In the genomic region with DNA sequence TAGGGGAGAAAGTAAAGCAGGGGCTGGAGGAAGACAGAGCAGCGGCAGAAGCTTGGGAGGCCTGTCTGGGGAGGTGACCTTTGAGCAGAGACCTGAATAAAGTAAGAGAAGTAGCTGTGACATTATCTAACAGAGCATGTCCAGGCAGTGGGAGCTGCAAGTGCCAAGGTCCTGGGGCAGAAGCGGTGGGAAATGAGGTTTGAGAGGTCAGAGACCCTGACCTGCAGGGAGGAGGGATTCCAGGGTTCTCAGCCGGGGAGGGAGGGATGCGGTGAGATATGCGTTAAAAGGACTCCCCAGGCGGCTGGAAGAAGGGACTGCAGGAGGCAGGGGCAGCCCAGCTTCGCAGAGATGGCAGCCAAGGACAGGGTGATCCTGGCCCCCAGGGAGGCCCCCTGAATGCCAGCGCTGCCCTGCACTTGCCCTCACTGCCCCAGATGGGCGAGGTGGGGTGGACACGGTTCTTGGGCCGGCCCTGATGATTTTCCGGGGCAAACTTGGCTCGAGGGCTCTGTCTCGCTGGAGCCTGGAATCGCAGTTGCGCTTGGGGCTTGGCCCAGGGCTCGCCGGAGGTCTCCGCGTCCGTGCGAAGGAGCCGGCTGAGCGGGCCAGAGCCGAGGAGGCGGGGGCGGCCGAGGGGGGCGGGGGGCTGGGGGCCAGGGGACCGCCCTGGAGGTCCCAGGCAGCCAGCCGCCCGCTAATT, we compare ENCODE assay signal across 11 cellular contexts. TPM values are rescaled to one million over a fixed set of nuclear protein-coding genes. Genes with fewer than 3 reads are reported as not detected.
DNase-seq lines count a peak whose midpoint lies in the region; ATAC-seq, FAIRE-seq and TF ChIP-seq lines count a peak whose summit lies in the region.
"Had no signal": no experiment of that assay in that cellular context is flagged by ENCODE, and none has a peak within 500 bp of the region (broad histone marks: within the 10 kb centered on the region; RNA-seq: fewer than 3 reads in every experiment).

No MANE protein-coding gene starts in this region.

- H2BK120ac ChIP-seq in mesenchymal stem cell (ENCODE audit: low read depth, low read length) = no peak overlapping the region

- H3K9me1 ChIP-seq in K562 (ENCODE audit: control insufficient read depth, insufficient read depth, low read length) = no peaks in the 10 kb centered on the region

- peak; percentile 72 for FAIRE-seq in K562 (lab: Jason Lieb, UNC)

- H3K36me3 ChIP-seq in Karpas-422 (ENCODE audit: insufficient read depth, low read length) (no peaks in the 10 kb centered on the region), K562 (ENCODE audit: control insufficient read depth, insufficient read depth, low read length) (no peaks in the 10 kb centered on the region), mesenchymal stem cell (ENCODE audit: control insufficient read depth in 1 of 2, insufficient read depth in 2 of 2, low read depth in 1 of 2, low read length in 2 of 2) (no peaks in the 10 kb centered on the region)

- POLR2A ChIA-PET in K562 (lab: Yijun Ruan, JAX) = interaction anchor here (0.7 to 1.5 kb wide), 2 partner anchors 11 to 158 kb away, joined by 3 to 4 read pairs; no protein-coding TSS in a partner anchor

- intact Hi-C loops in K562 (cut with micrococcal nuclease) = no loop called here

- peak; percentile 93 for ATAC-seq in K562
- ATAC-seq in GM18520 (IDR thresholded peaks at IDR 0.05; ENCODE audit: unreplicated experiment) = no peak

- no peak overlapping the region for H3K4me3 ChIP-seq in Karpas-422 (ENCODE audit: low read length)
- no peak overlapping the region for H3K4me3 ChIP-seq in K562
- H3K4me3 ChIP-seq in mesenchymal stem cell (ENCODE audit: insufficient read depth in 1 of 2, low read depth in 1 of 2, low read length in 2 of 2) = peak overlapping the region in 1 of 2 experiments; percentile 33

- H2AFZ ChIP-seq in Karpas-422 (ENCODE audit: low read length) (no peak overlapping the region), K562 (ENCODE audit: low read depth, low read length) (no peak overlapping the region), mesenchymal stem cell (ENCODE audit: low read depth, low read length) (no peak overlapping the region)

- H3K4me2 ChIP-seq in Karpas-422 (ENCODE audit: low read depth, low read length, poor library complexity, severe bottlenecking) (no peak overlapping the region), K562 (ENCODE audit: insufficient read depth, low read length) (no peak overlapping the region), mesenchymal stem cell (ENCODE audit: low read length, poor library complexity, severe bottlenecking) (peak overlapping the region; percentile 9)

- TF ChIP-seq EP300 in K562 (IDR thresholded peaks at IDR 0.05; ENCODE audit: low read length) = no peak

- H3K9ac ChIP-seq in Karpas-422 (ENCODE audit: low read length) (no peak overlapping the region), K562 (ENCODE audit: insufficient read depth in 1 of 2, low read depth in 2 of 2, low read length in 2 of 2) (no peak overlapping the region), mesenchymal stem cell (ENCODE audit: low read length) (no peak overlapping the region)

- H3K9me3 ChIP-seq in Karpas-422 (ENCODE audit: low read length) (no peaks in the 10 kb centered on the region), K562 (replicated peaks; ENCODE audit: control insufficient read depth, insufficient read depth, low read depth, low read length) (no peaks in the 10 kb centered on the region), mesenchymal stem cell (ENCODE audit: control insufficient read depth, low read length) (no peaks in the 10 kb centered on the region)

- H3K27ac ChIP-seq in Karpas-422 (ENCODE audit: low read length) = no peak overlapping the region
- no peak overlapping the region for H3K27ac ChIP-seq in K562 (ENCODE audit: extremely low read depth, low read depth, low read length)
- no peak overlapping the region for H3K27ac ChIP-seq in mesenchymal stem cell (ENCODE audit: low read length, poor library complexity, severe bottlenecking)

- H3K14ac ChIP-seq in mesenchymal stem cell (ENCODE audit: low read length in 2 of 2) = no peak overlapping the region

- BruUV-seq in K562 (replicated peaks; lab: Mats Ljungman, UMichigan) = no TSS peak

- no peak overlapping the region for H4K91ac ChIP-seq in mesenchymal stem cell (ENCODE audit: low read length)

- H2BK15ac ChIP-seq in mesenchymal stem cell (ENCODE audit: low read depth, poor library complexity, severe bottlenecking) = no peak overlapping the region

- no peak overlapping the region for H3K4ac ChIP-seq in mesenchymal stem cell (ENCODE audit: low read depth in 1 of 2, low read length in 2 of 2)

- no peak; a peak in 1 of 4 replicates for TF ChIP-seq RAD21 in K562 (CRISPR knock-in tag; conservative IDR thresholded peaks at IDR 0.05 in 1 of 2, IDR thresholded peaks at IDR 0.05 in 1 of 2)

- no peaks in the 10 kb centered on the region for H3K79me1 ChIP-seq in mesenchymal stem cell (replicated peaks; ENCODE audit: low read length, poor library complexity, severe bottlenecking)

- no peak overlapping the region for H2BK12ac ChIP-seq in mesenchymal stem cell (ENCODE audit: low read length in 2 of 2)

- no peak overlapping the region for H4K8ac ChIP-seq in mesenchymal stem cell (ENCODE audit: low read length)

- H2AK5ac ChIP-seq in mesenchymal stem cell (ENCODE audit: low read length, severe bottlenecking) = no peak overlapping the region

- no peaks in the 10 kb centered on the region for H3K9me2 ChIP-seq in Karpas-422 (replicated peaks; ENCODE audit: insufficient read depth, low read length)

- H3K79me2 ChIP-seq in Karpas-422 (ENCODE audit: low read length) = no peaks in the 10 kb centered on the region
- no peaks in the 10 kb centered on the region for H3K79me2 ChIP-seq in K562 (ENCODE audit: control insufficient read depth, insufficient read depth, low read length)

- TF ChIP-seq CTCF in K562 (IDR thresholded peaks at IDR 0.05 in 2 of 3, conservative IDR thresholded peaks at IDR 0.05 in 1 of 3; ENCODE audit: insufficient read depth in 2 of 3, low read depth in 1 of 3, low read length in 3 of 3) = peak; percentile 48 to 59 (median 49); a peak in 5 of 6 replicates

- H3K4me1 ChIP-seq in Karpas-422 (ENCODE audit: low read length) = no peaks in the 10 kb centered on the region
- H3K4me1 ChIP-seq in K562 (replicated peaks in 1 of 2; ENCODE audit: control insufficient read depth in 2 of 2, insufficient read depth in 2 of 2, low read length in 2 of 2) = peaks cover 0 to 53% of the 10 kb centered on the region in 2 experiments; a peak in 2 of 5 replicates
- H3K4me1 ChIP-seq in mesenchymal stem cell (ENCODE audit: control insufficient read depth, insufficient read depth, low read depth, low read length) = peaks cover 26% of the 10 kb centered on the region

- DNase-seq in COLO668 (lab: John Stamatoyannopoulos, UW; ENCODE audit: unreplicated experiment) (peak; percentile 15), Karpas-422 (peak; percentile 61), K562 (ENCODE audit: extremely low read depth in 1 of 4, low spot score in 3 of 4) (peak; percentile 49 to 67 (median 58)), mesenchymal stem cell (peak; percentile 64), GF-D8 (lab: John Stamatoyannopoulos, UW) (no peak), AML-193 (lab: John Stamatoyannopoulos, UW) (no peak), T-helper 9 cell (no peak)
- DNase-seq: midbrain, NCI-H2029 had no signal

- H3K18ac ChIP-seq in mesenchymal stem cell (ENCODE audit: low read depth in 1 of 2, low read length in 2 of 2) = peak overlapping the region in 1 of 2 experiments; percentile 37

- in situ Hi-C loops in K562 (cut with MboI) = no loop called here

- H4K20me1 ChIP-seq in Karpas-422 (ENCODE audit: insufficient read depth, low read depth, low read length) (no peaks in the 10 kb centered on the region), K562 (replicated peaks; ENCODE audit: control insufficient read depth, insufficient read depth, low read length) (peaks cover 11% of the 10 kb centered on the region)

- WGBS in K562 (ENCODE audit: insufficient coverage, low coverage, missing lambda C conversion rate) = 12% methylated on average over 13 of the region's 32 CpGs
- WGBS in mesenchymal stem cell = 5% methylated on average over 25 of the region's 32 CpGs

- no peak for TF ChIP-seq POLR2A in K562 (conservative IDR thresholded peaks at IDR 0.05)

- CTCF ChIA-PET in K562 (lab: Yijun Ruan, JAX; ENCODE audit: low intra/inter-chr PET ratio) = no interaction called here

- H2BK5ac ChIP-seq in mesenchymal stem cell (ENCODE audit: low read depth, low read length, poor library complexity, severe bottlenecking) = no peak overlapping the region

- H3K27me3 ChIP-seq in Karpas-422 (ENCODE audit: low read length) (no peaks in the 10 kb centered on the region), K562 (ENCODE audit: control insufficient read depth in 2 of 2, insufficient read depth in 2 of 2, low read length in 2 of 2) (peaks cover 19 to 36% of the 10 kb centered on the region in 2 experiments), mesenchymal stem cell (ENCODE audit: control insufficient read depth in 1 of 2, insufficient read depth in 1 of 2, low read length in 2 of 2) (peaks cover 31 to 65% of the 10 kb centered on the region in 2 experiments)

- peak overlapping the region in 1 of 2 experiments; percentile 47 for H3K23ac ChIP-seq in mesenchymal stem cell (ENCODE audit: low read length in 2 of 2)

RNA-seq across cellular contexts. Expression of a gene that starts 3.2 kb away (rescaled TPM):
- 3.0 TPM in 1 of 2 replicates, not detected in the other for total RNA-seq in Karpas-422 (2014; rRNA removed; shearing (Covaris generic); ENCODE audit: low replicate concordance)
- total RNA-seq in K562 (2011; cell fraction: chromatin; rRNA removed; ENCODE audit: low replicate concordance) = 2.2 TPM in 1 of 2 replicates, not detected in the other
- 0.79 and 2.8 TPM in 2 replicates for total RNA-seq in K562 (2011; cell fraction: nucleolus; rRNA removed)
- total RNA-seq in K562 (2011; cell fraction: nucleoplasm; rRNA removed) = 1.1 and 1.8 TPM in 2 replicates
- 2.9 and 5.2 TPM in 2 replicates for total RNA-seq in K562 (2014; rRNA removed)
- 0.98 and 1.1 TPM in 2 replicates for total RNA-seq in K562 (2014; rRNA removed; fragmentation: Illumina TruSeq; extraction: Trizol)
- total RNA-seq in K562 (2015; rRNA removed; fragmentation: Illumina TruSeq; extraction: Trizol) = 1.5 and 1.6 TPM in 2 replicates
- 3.3 and 5.6 TPM in 2 replicates for total RNA-seq in K562 (2021)
- 0.85 and 2.3 TPM in 2 replicates for polyA plus RNA-seq in K562 (2011; rRNA removed)
- polyA plus RNA-seq in K562 (2011; cell fraction: cytosol; rRNA removed) = 1.8 and 1.9 TPM in 2 replicates
- 1.1 and 3.9 TPM in 2 replicates for polyA plus RNA-seq in K562 (2011; cell fraction: nucleus; rRNA removed)
- polyA plus RNA-seq in K562 (2012) = 3.7 and 4.7 TPM in 2 replicates
- 0.90 and 1.2 TPM in 2 replicates for polyA plus RNA-seq in K562 (2014; fragmentation: Illumina TruSeq; extraction: Trizol)
- 1 to 10 TPM; 1.7 to 1.8 TPM for polyA plus RNA-seq in K562 (2014; fragmentation: Nextera tagmentation; extraction: Ambion mirVana)
- 3.6 and 3.9 TPM in 2 replicates for polyA plus RNA-seq in K562 (2014; rRNA removed)
- polyA minus RNA-seq in K562 (2011; rRNA and poly(A)+ RNA removed) = not detected in 2 replicates
- polyA minus RNA-seq in K562 (2011; cell fraction: cytosol; rRNA and poly(A)+ RNA removed) = 4.5 TPM in 1 of 2 replicates, not detected in the other
- 0.22 TPM in 1 of 2 replicates, not detected in the other for polyA minus RNA-seq in K562 (2011; cell fraction: nucleus; rRNA and poly(A)+ RNA removed)
- 0.10 TPM for polyA plus RNA-seq in mesenchymal stem cell (2013, experiment 1 of 2)
- polyA plus RNA-seq in mesenchymal stem cell (2013, experiment 2 of 2) = 0.18 TPM
- total RNA-seq: activated T-helper 2 cell treated with anti-CD3 and anti-CD28 coated beads, Interferon-gamma antibody, Interleukin-2, Interleukin-4, amounts not matched to agents 10 μg/mL and 5 μg/mL and 100 μg/mL, durations not matched to agents 14 hours and 24 hours and 36 hours had no signal

RNA-seq across cellular contexts. Expression of a gene that starts 9.3 kb away (rescaled TPM):
- total RNA-seq in Karpas-422 (2014; rRNA removed; shearing (Covaris generic); ENCODE audit: low replicate concordance) = 0.43 and 2.5 TPM in 2 replicates
- total RNA-seq in K562 (2011; cell fraction: chromatin; rRNA removed; ENCODE audit: low replicate concordance) = 0.23 TPM in 1 of 2 replicates, not detected in the other
- 0.33 TPM in 1 of 2 replicates, not detected in the other for total RNA-seq in K562 (2011; cell fraction: nucleolus; rRNA removed)
- total RNA-seq in K562 (2011; cell fraction: nucleoplasm; rRNA removed) = 1.7 TPM in 1 of 2 replicates, not detected in the other
- total RNA-seq in K562 (2014; rRNA removed) = not detected in 2 replicates
- total RNA-seq in K562 (2014; rRNA removed; fragmentation: Illumina TruSeq; extraction: Trizol) = not detected in 2 replicates
- not detected in 2 replicates for total RNA-seq in K562 (2015; rRNA removed; fragmentation: Illumina TruSeq; extraction: Trizol)
- not detected in 2 replicates for total RNA-seq in K562 (2021)
- not detected in 2 replicates for polyA plus RNA-seq in K562 (2011; rRNA removed)
- 0.18 TPM in 1 of 2 replicates, not detected in the other for polyA plus RNA-seq in K562 (2011; cell fraction: cytosol; rRNA removed)
- polyA plus RNA-seq in K562 (2011; cell fraction: nucleus; rRNA removed) = 0.47 and 1.00 TPM in 2 replicates
- polyA plus RNA-seq in K562 (2012) = 0.10 and 0.48 TPM in 2 replicates
- polyA plus RNA-seq in K562 (2014; fragmentation: Illumina TruSeq; extraction: Trizol) = 0.25 TPM in 1 of 2 replicates, not detected in the other
- not detected for polyA plus RNA-seq in K562 (2014; fragmentation: Nextera tagmentation; extraction: Ambion mirVana)
- 0.37 TPM in 1 of 2 replicates, not detected in the other for polyA plus RNA-seq in K562 (2014; rRNA removed)
- polyA minus RNA-seq in K562 (2011; rRNA and poly(A)+ RNA removed) = not detected in 2 replicates
- not detected in 2 replicates for polyA minus RNA-seq in K562 (2011; cell fraction: cytosol; rRNA and poly(A)+ RNA removed)
- not detected in 2 replicates for polyA minus RNA-seq in K562 (2011; cell fraction: nucleus; rRNA and poly(A)+ RNA removed)
- 1.1 TPM for polyA plus RNA-seq in mesenchymal stem cell (2013, experiment 1 of 2)
- polyA plus RNA-seq in mesenchymal stem cell (2013, experiment 2 of 2) = 1.1 TPM
- total RNA-seq: activated T-helper 2 cell treated with anti-CD3 and anti-CD28 coated beads, Interferon-gamma antibody, Interleukin-2, Interleukin-4, amounts not matched to agents 10 μg/mL and 5 μg/mL and 100 μg/mL, durations not matched to agents 14 hours and 24 hours and 36 hours had no signal

RNA-seq across cellular contexts. Expression of a gene that starts 14.8 kb away (rescaled TPM):
- total RNA-seq in Karpas-422 (2014; rRNA removed; shearing (Covaris generic); ENCODE audit: low replicate concordance) = 45.7 and 76.8 TPM in 2 replicates
- total RNA-seq in K562 (2011; cell fraction: chromatin; rRNA removed; ENCODE audit: low replicate concordance) = 18.7 and 60.0 TPM in 2 replicates
- total RNA-seq in K562 (2011; cell fraction: nucleolus; rRNA removed) = 56.3 and 62.2 TPM in 2 replicates
- 43.5 and 57.0 TPM in 2 replicates for total RNA-seq in K562 (2011; cell fraction: nucleoplasm; rRNA removed)
- total RNA-seq in K562 (2014; rRNA removed) (118 and 136 TPM in 2 replicates), K562 (2014; rRNA removed; fragmentation: Illumina TruSeq; extraction: Trizol) (4.8 and 7.2 TPM in 2 replicates), K562 (2015; rRNA removed; fragmentation: Illumina TruSeq; extraction: Trizol) (17.4 and 17.7 TPM in 2 replicates), K562 (2021) (78.5 and 87.0 TPM in 2 replicates)
- polyA plus RNA-seq in K562 (2011; rRNA removed) (13.8 and 19.2 TPM in 2 replicates), K562 (2014; fragmentation: Illumina TruSeq; extraction: Trizol) (5.7 and 8.4 TPM in 2 replicates), K562 (2014; fragmentation: Nextera tagmentation; extraction: Ambion mirVana) (1 to 10 TPM; 1.9 to 4.7 TPM), K562 (2014; rRNA removed) (102 and 115 TPM in 2 replicates)
- 34.7 and 78.2 TPM in 2 replicates for polyA plus RNA-seq in K562 (2011; cell fraction: cytosol; rRNA removed)
- 180 and 217 TPM in 2 replicates for polyA plus RNA-seq in K562 (2011; cell fraction: nucleus; rRNA removed)
- 58.6 and 65.4 TPM in 2 replicates for polyA plus RNA-seq in K562 (2012)
- polyA minus RNA-seq in K562 (2011; rRNA and poly(A)+ RNA removed) = 1.2 and 1.4 TPM in 2 replicates
- polyA minus RNA-seq in K562 (2011; cell fraction: cytosol; rRNA and poly(A)+ RNA removed) = 11.4 and 17.5 TPM in 2 replicates
- 9.3 and 9.8 TPM in 2 replicates for polyA minus RNA-seq in K562 (2011; cell fraction: nucleus; rRNA and poly(A)+ RNA removed)
- 64.9 TPM for polyA plus RNA-seq in mesenchymal stem cell (2013, experiment 1 of 2)
- polyA plus RNA-seq in mesenchymal stem cell (2013, experiment 2 of 2) = 73.1 TPM

RNA-seq across cellular contexts. Expression of a gene that starts 31.7 kb away (rescaled TPM):
- total RNA-seq in Karpas-422 (2014; rRNA removed; shearing (Covaris generic); ENCODE audit: low replicate concordance) = 881 and 1,597 TPM in 2 replicates
- total RNA-seq in K562 (2011; cell fraction: chromatin; rRNA removed; ENCODE audit: low replicate concordance) = 157 and 351 TPM in 2 replicates
- total RNA-seq in K562 (2011; cell fraction: nucleolus; rRNA removed) = 427 and 474 TPM in 2 replicates
- 616 and 1,019 TPM in 2 replicates for total RNA-seq in K562 (2011; cell fraction: nucleoplasm; rRNA removed)
- total RNA-seq in K562 (2014; rRNA removed) (1,110 and 1,524 TPM in 2 replicates), K562 (2014; rRNA removed; fragmentation: Illumina TruSeq; extraction: Trizol) (1,512 and 1,662 TPM in 2 replicates), K562 (2015; rRNA removed; fragmentation: Illumina TruSeq; extraction: Trizol) (1,433 and 1,470 TPM in 2 replicates), K562 (2021) (2,028 and 2,215 TPM in 2 replicates)
- polyA plus RNA-seq in K562 (2011; rRNA removed) (1,733 and 2,197 TPM in 2 replicates), K562 (2014; fragmentation: Illumina TruSeq; extraction: Trizol) (2,671 and 2,751 TPM in 2 replicates), K562 (2014; fragmentation: Nextera tagmentation; extraction: Ambion mirVana) (1,000 to 10,000 TPM; 2,213 to 2,563 TPM), K562 (2014; rRNA removed) (1,690 and 2,247 TPM in 2 replicates)
- polyA plus RNA-seq in K562 (2011; cell fraction: cytosol; rRNA removed) = 4,493 and 4,718 TPM in 2 replicates
- polyA plus RNA-seq in K562 (2011; cell fraction: nucleus; rRNA removed) = 1,163 and 1,235 TPM in 2 replicates
- polyA plus RNA-seq in K562 (2012) = 2,878 and 4,513 TPM in 2 replicates
- 1,555 and 1,880 TPM in 2 replicates for polyA minus RNA-seq in K562 (2011; rRNA and poly(A)+ RNA removed)
- polyA minus RNA-seq in K562 (2011; cell fraction: cytosol; rRNA and poly(A)+ RNA removed) = 757 and 815 TPM in 2 replicates
- polyA minus RNA-seq in K562 (2011; cell fraction: nucleus; rRNA and poly(A)+ RNA removed) = 165 and 281 TPM in 2 replicates
- 1,500 TPM for polyA plus RNA-seq in mesenchymal stem cell (2013, experiment 1 of 2)
- polyA plus RNA-seq in mesenchymal stem cell (2013, experiment 2 of 2) = 1,505 TPM

RNA-seq across cellular contexts. Expression of a gene that starts 33.4 kb away (rescaled TPM):
- total RNA-seq in Karpas-422 (2014; rRNA removed; shearing (Covaris generic); ENCODE audit: low replicate concordance) = 3.7 and 4.0 TPM in 2 replicates
- 3.8 and 13.3 TPM in 2 replicates for total RNA-seq in K562 (2011; cell fraction: chromatin; rRNA removed; ENCODE audit: low replicate concordance)
- 8.0 and 10.7 TPM in 2 replicates for total RNA-seq in K562 (2011; cell fraction: nucleolus; rRNA removed)
- total RNA-seq in K562 (2011; cell fraction: nucleoplasm; rRNA removed) = 5.5 and 6.2 TPM in 2 replicates
- total RNA-seq in K562 (2014; rRNA removed) (2.4 and 6.7 TPM in 2 replicates), K562 (2014; rRNA removed; fragmentation: Illumina TruSeq; extraction: Trizol) (0.80 and 1.0 TPM in 2 replicates), K562 (2015; rRNA removed; fragmentation: Illumina TruSeq; extraction: Trizol) (1.3 and 1.8 TPM in 2 replicates), K562 (2021) (12.7 and 13.3 TPM in 2 replicates)
- polyA plus RNA-seq in K562 (2011; rRNA removed) (1.4 and 2.2 TPM in 2 replicates), K562 (2014; fragmentation: Illumina TruSeq; extraction: Trizol) (1.9 and 3.1 TPM in 2 replicates), K562 (2014; fragmentation: Nextera tagmentation; extraction: Ambion mirVana) (under 1 TPM; 0.13 to 0.17 TPM), K562 (2014; rRNA removed) (3.3 and 5.1 TPM in 2 replicates)
- 2.5 and 3.6 TPM in 2 replicates for polyA plus RNA-seq in K562 (2011; cell fraction: cytosol; rRNA removed)
- polyA plus RNA-seq in K562 (2011; cell fraction: nucleus; rRNA removed) = 5.2 and 8.7 TPM in 2 replicates
- 3.4 and 6.6 TPM in 2 replicates for polyA plus RNA-seq in K562 (2012)
- 1.2 and 1.7 TPM in 2 replicates for polyA minus RNA-seq in K562 (2011; rRNA and poly(A)+ RNA removed)
- 8.2 and 19.0 TPM in 2 replicates for polyA minus RNA-seq in K562 (2011; cell fraction: cytosol; rRNA and poly(A)+ RNA removed)
- polyA minus RNA-seq in K562 (2011; cell fraction: nucleus; rRNA and poly(A)+ RNA removed) = 2.2 and 4.8 TPM in 2 replicates
- 2.6 TPM for polyA plus RNA-seq in mesenchymal stem cell (2013, experiment 1 of 2)
- polyA plus RNA-seq in mesenchymal stem cell (2013, experiment 2 of 2) = 2.9 TPM

Comparison
In these comparisons a context has a peak if more than half of its experiments do, and no peak if none do; other contexts are left out.
1. DNase-seq: peak in COLO668 (single experiment), Karpas-422 (single experiment), K562 (4 of 4) and mesenchymal stem cell (single experiment); none in GF-D8 (single experiment), AML-193 (0 of 2) and T-helper 9 cell (single experiment).